Comparison of ENCODE assay signal across 20 cellular contexts in genomic region chr14:50758945-50759344, GRCh38.
DNase-seq lines count a peak whose midpoint lies in the region; ATAC-seq and TF ChIP-seq lines count a peak whose summit lies in the region.
"Had no signal": no experiment of that assay in that cellular context is flagged by ENCODE, and none has a peak within 500 bp of the region (broad histone marks: within the 10 kb centered on the region; RNA-seq: fewer than 3 reads in every experiment).

No MANE protein-coding gene starts in this region.

- intact Hi-C loops in left ventricle myocardium inferior (cut with micrococcal nuclease) = no loop called here
- intact Hi-C loops in Right ventricle myocardium superior (cut with DNase I) = no loop called here
- intact Hi-C loops in dorsolateral prefrontal cortex (cut with DNase I) = no loop called here
- intact Hi-C loops in aorta (cut with DNase I) = no loop called here

- H3K4me1 ChIP-seq in left ventricle myocardium inferior (peaks cover 3% of the 10 kb centered on the region), neutrophil (ENCODE audit: control insufficient read depth in 1 of 2, insufficient read depth in 1 of 2, low read depth in 1 of 2, low read length in 1 of 2) (peaks cover 22 to 34% of the 10 kb centered on the region in 2 experiments), aorta (ENCODE audit: control insufficient read depth in 1 of 2, insufficient read depth in 2 of 2, low read length in 2 of 2) (peaks cover 0 to 2% of the 10 kb centered on the region in 2 donors)

- no peaks in the 10 kb centered on the region for H3K27me3 ChIP-seq in left ventricle myocardium inferior (ENCODE audit: low read depth)
- H3K27me3 ChIP-seq in dorsolateral prefrontal cortex = no peaks in the 10 kb centered on the region
- H3K27me3 ChIP-seq in neutrophil = no peaks in the 10 kb centered on the region
- no peaks in the 10 kb centered on the region for H3K27me3 ChIP-seq in aorta (ENCODE audit: control insufficient read depth in 1 of 2, insufficient read depth in 2 of 2, low read length in 1 of 2)

- H3K27ac ChIP-seq in left ventricle myocardium inferior (replicated peaks) (peak overlapping the region; percentile 23), dorsolateral prefrontal cortex (peak overlapping the region in 41 of 59 donors; percentile 3 to 91 (median 63)), neutrophil (peak overlapping the region; percentile 92), aorta (ENCODE audit: low read depth in 1 of 2, low read length in 2 of 2) (no peak overlapping the region)
- H3K27ac ChIP-seq: A549, HL-60, KMS-11 had no signal

- H3K36me3 ChIP-seq in left ventricle myocardium inferior = peaks cover 92% of the 10 kb centered on the region
- peaks cover 95% of the 10 kb centered on the region for H3K36me3 ChIP-seq in neutrophil
- H3K36me3 ChIP-seq in aorta (ENCODE audit: control insufficient read depth in 1 of 2, insufficient read depth in 2 of 2, low read length in 1 of 2) = peaks cover 6 to 13% of the 10 kb centered on the region in 2 donors

- H3K9me3 ChIP-seq in left ventricle myocardium inferior (replicated peaks) (no peaks in the 10 kb centered on the region), neutrophil (no peaks in the 10 kb centered on the region), aorta (ENCODE audit: control insufficient read depth, low read length) (no peaks in the 10 kb centered on the region)
- H3K9me3 ChIP-seq: A549 had no signal

- DNase-seq in left ventricle myocardium inferior (no peak), Right ventricle myocardium superior (no peak), dorsolateral prefrontal cortex (no peak), aorta (no peak), midbrain (lab: John Stamatoyannopoulos, UW) (no peak), ureter (ENCODE audit: low spot score) (no peak)
- DNase-seq: C1 segment of cervical spinal cord, DMS79 treated with DMSO at 0.1 percent for 48 hours, MV-4-11, NCI-H187, NCI-H2107, NCI-H226, NCI-H524 treated with DMSO at 0.1 percent for 48 hours, PC-3, RPMI8226 had no signal

- ATAC-seq in Right ventricle myocardium superior (ENCODE audit: poor library complexity) = no peak
- ATAC-seq in aorta (ENCODE audit: low FRiP score) = peak; percentile 42
- no peak for ATAC-seq in GM21528 (IDR thresholded peaks at IDR 0.05; ENCODE audit: low FRiP score, unreplicated experiment)
- ATAC-seq: A549, PC-3 had no signal

- WGBS in aorta, 2 donors = 17 to 25% methylated on average over 5 of the region's 5 CpGs

- H3K4me3 ChIP-seq in left ventricle myocardium inferior = no peak overlapping the region
- H3K4me3 ChIP-seq in dorsolateral prefrontal cortex = no peak overlapping the region
- H3K4me3 ChIP-seq in neutrophil (ENCODE audit: low read depth in 1 of 2, low read length in 1 of 2) = no peak overlapping the region
- no peak overlapping the region for H3K4me3 ChIP-seq in aorta (ENCODE audit: low read length in 2 of 2)
- H3K4me3 ChIP-seq: A549 had no signal

- TF ChIP-seq CTCF in left ventricle myocardium inferior (IDR thresholded peaks at IDR 0.05; ENCODE audit: borderline replicate concordance) (no peak), dorsolateral prefrontal cortex (IDR thresholded peaks at IDR 0.05 in 54 of 56, conservative IDR thresholded peaks at IDR 0.05 in 2 of 56; ENCODE audit: low read depth in 1 of 56, partially characterized antibody in 56 of 56) (no peak), neutrophil (IDR thresholded peaks at IDR 0.05) (no peak)

Comparison
In these comparisons a context has a peak if more than half of its experiments do, and no peak if none do; other contexts are left out.
1. H3K27ac ChIP-seq: peak in left ventricle myocardium inferior (single experiment), dorsolateral prefrontal cortex (41 of 59) and neutrophil (single experiment); none in aorta (0 of 2).